Comparison of ENCODE assay signal across 1 cellular context in genomic region chr4:188781655-188782054, GRCh38.
TF ChIP-seq lines count a peak whose summit lies in the region.

No MANE protein-coding gene starts in this region.

TF ChIP-seq in H1, 55 proteins besides CTCF, POLR2A, EP300 and RAD21 (continued from another document):
- TF ChIP-seq E2F6 (IDR thresholded peaks at IDR 0.05) = no peak
- TF ChIP-seq BRCA1 (IDR thresholded peaks at IDR 0.05; ENCODE audit: low read depth, low read length) = no peak
- no peak for TF ChIP-seq CREB1 (IDR thresholded peaks at IDR 0.05)
